8 cellular contexts compared by ENCODE assay signal in the genomic region with DNA sequence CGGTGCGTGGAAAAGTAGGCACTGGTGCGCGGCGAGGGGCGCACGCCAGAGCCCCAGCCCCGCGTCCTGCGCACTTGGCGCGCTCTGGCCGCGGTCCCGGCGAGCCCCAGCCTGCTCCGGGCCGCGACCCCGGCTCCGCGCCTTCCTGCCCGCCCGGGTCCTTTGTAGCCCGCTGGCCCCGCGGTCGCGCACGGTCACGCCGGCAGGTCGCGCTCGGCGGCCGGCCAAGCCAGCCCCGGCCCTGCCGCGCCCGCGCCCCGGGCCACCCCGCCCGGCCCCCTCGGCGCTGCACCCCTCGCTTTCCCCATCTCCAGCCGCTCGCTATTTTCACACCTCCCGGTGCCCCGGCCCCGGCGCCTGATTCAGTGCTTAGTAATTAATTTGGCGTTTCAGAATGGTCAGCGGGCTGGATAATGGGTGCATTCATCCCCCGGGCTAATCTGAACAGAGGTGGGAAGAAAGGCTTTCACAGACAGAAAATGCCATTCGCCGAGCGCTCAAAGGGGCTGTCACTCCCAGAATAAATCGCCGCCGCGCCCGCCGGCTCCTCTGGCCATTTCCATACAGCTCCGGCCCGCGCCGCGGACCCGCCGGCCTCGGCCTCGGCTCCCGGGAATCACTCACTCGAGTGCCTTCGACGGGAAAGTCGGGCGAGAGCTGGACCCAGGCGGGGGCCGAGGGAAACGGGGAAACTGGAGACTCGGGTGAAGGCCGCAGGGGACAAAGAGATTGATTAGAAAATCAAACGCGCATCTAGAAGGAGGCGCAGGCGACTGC. TPM values are rescaled to one million over a fixed set of nuclear protein-coding genes. Genes with fewer than 3 reads are reported as not detected.
DNase-seq lines count a peak whose midpoint lies in the region; ATAC-seq, FAIRE-seq and TF ChIP-seq lines count a peak whose summit lies in the region.

No MANE protein-coding gene starts in this region.

- H3K4me1 ChIP-seq in GM23248 (ENCODE audit: insufficient read depth) (no peaks in the 10 kb centered on the region), keratinocyte (ENCODE audit: control insufficient read depth, extremely low read depth, insufficient read depth, low read length) (no peaks in the 10 kb centered on the region)

- no peaks in the 10 kb centered on the region for H3K9me2 ChIP-seq in GM23248 (ENCODE audit: insufficient read depth)

- H4K20me1 ChIP-seq in GM23248 (ENCODE audit: insufficient read depth) (no peaks in the 10 kb centered on the region), keratinocyte (ENCODE audit: control insufficient read depth, extremely low read depth, insufficient read depth, low read length) (no peaks in the 10 kb centered on the region)

- H3K79me2 ChIP-seq in GM23248 (ENCODE audit: insufficient read depth): no peaks in the 10 kb centered on the region
- no peaks in the 10 kb centered on the region for H3K79me2 ChIP-seq in keratinocyte (ENCODE audit: control insufficient read depth, insufficient read depth, low read length)

- H3K36me3 ChIP-seq in GM23248 (ENCODE audit: low read depth) (no peaks in the 10 kb centered on the region), keratinocyte (ENCODE audit: control insufficient read depth in 2 of 2, extremely low read depth in 1 of 2, insufficient read depth in 2 of 2, low read length in 2 of 2) (no peaks in the 10 kb centered on the region)

- H3K4me2 ChIP-seq in GM23248 (ENCODE audit: unreplicated experiment) (peak overlapping the region; percentile 57), keratinocyte (ENCODE audit: control insufficient read depth, extremely low read depth, insufficient read depth, low read depth, low read length) (peak overlapping the region; percentile 37)

- no peaks in the 10 kb centered on the region for H3K9me1 ChIP-seq in keratinocyte (ENCODE audit: control insufficient read depth, extremely low read depth, insufficient read depth, low read length)

- POLR2A ChIA-PET in RWPE1 (lab: Yijun Ruan, JAX; ENCODE audit: low non-redundant PET): no interaction called here

- H3K36me3 Mint-ChIP-seq in activated naive CD8-positive, alpha-beta T cell treated with anti-CD3 and anti-CD28 coated beads, Interleukin-2, amount 50 U/mL, for 24 hours (ENCODE audit: low read depth): no peaks in the 10 kb centered on the region
- no peaks in the 10 kb centered on the region for H3K36me3 Mint-ChIP-seq in stimulated activated memory B cell treated with anti-CD40 and anti-IgM and Interleukin-4, amounts not matched to agents 10 μg/mL and 1 μg/mL and 100 μg/mL, for 72 hours

- H3K9me3 ChIP-seq in GM23248 (ENCODE audit: low read depth) (no peaks in the 10 kb centered on the region), keratinocyte (ENCODE audit: control insufficient read depth, low read depth, low read length) (no peaks in the 10 kb centered on the region)

- DNase-seq in GM23248 (peak; percentile 12), keratinocyte (ENCODE audit: low read depth, low spot score) (no peak), HTR-8/SVneo (ENCODE audit: insufficient read length, low spot score) (no peak), RWPE1 (ENCODE audit: low spot score) (no peak)
- DNase-seq in activated naive CD8-positive, alpha-beta T cell treated with anti-CD3 and anti-CD28 coated beads, Interleukin-2, amount 50 U/mL, for 24 hours: no peak

- H3K27ac ChIP-seq in GM23248 (no peak overlapping the region), keratinocyte (ENCODE audit: control insufficient read depth, insufficient read depth, low read length) (no peak overlapping the region), RWPE1 (no peak overlapping the region)

- H3K9me3 Mint-ChIP-seq in activated naive CD8-positive, alpha-beta T cell treated with anti-CD3 and anti-CD28 coated beads, Interleukin-2, amount 50 U/mL, for 24 hours: peaks cover 3% of the 10 kb centered on the region
- H3K9me3 Mint-ChIP-seq in stimulated activated memory B cell treated with anti-CD40 and anti-IgM and Interleukin-4, amounts not matched to agents 10 μg/mL and 1 μg/mL and 100 μg/mL, for 72 hours: no peaks in the 10 kb centered on the region

- peaks cover 12% of the 10 kb centered on the region for H3K4me1 Mint-ChIP-seq in activated naive CD8-positive, alpha-beta T cell treated with anti-CD3 and anti-CD28 coated beads, Interleukin-2, amount 50 U/mL, for 24 hours
- peaks cover 32% of the 10 kb centered on the region for H3K4me1 Mint-ChIP-seq in stimulated activated memory B cell treated with anti-CD40 and anti-IgM and Interleukin-4, amounts not matched to agents 10 μg/mL and 1 μg/mL and 100 μg/mL, for 72 hours

- H2AFZ ChIP-seq in GM23248 (peak overlapping the region; percentile 60), keratinocyte (ENCODE audit: control insufficient read depth, low read length) (no peak overlapping the region)

- dilution Hi-C loops in keratinocyte (cut with MboI; ENCODE audit: extremely low pct_ligation_motif_present, low sequenced_read_pairs): no loop called here

- no peak for TF ChIP-seq CTCF in keratinocyte (optimal IDR thresholded peaks at IDR 0.05 in 1 of 3, IDR thresholded peaks at IDR 0.05 in 1 of 3, conservative IDR thresholded peaks at IDR 0.05 in 1 of 3; ENCODE audit: extremely low read depth in 1 of 3, insufficient read depth in 2 of 3, low read length in 3 of 3)
- TF ChIP-seq CTCF in RWPE1 (conservative IDR thresholded peaks at IDR 0.05; ENCODE audit: low read depth): no peak

- ATAC-seq in activated naive CD8-positive, alpha-beta T cell treated with anti-CD3 and anti-CD28 coated beads, Interleukin-2, amount 50 U/mL, for 24 hours: no peak
- ATAC-seq in stimulated activated memory B cell treated with anti-CD40 and anti-IgM and Interleukin-4, amounts not matched to agents 10 μg/mL and 1 μg/mL and 100 μg/mL, for 72 hours: peak; percentile 28
- ATAC-seq in GM18858 (IDR thresholded peaks at IDR 0.05; ENCODE audit: unreplicated experiment) (no peak), HG03108 (IDR thresholded peaks at IDR 0.05; ENCODE audit: unreplicated experiment) (no peak)

- WGBS in GM23248 (ENCODE audit: low coverage in 1 of 2, low lambda C conversion rate in 2 of 2, missing lambda C conversion rate in 2 of 2), 2 experiments: 2% methylated on average over 68 to 73 of the region's 90 CpGs

- H3K27me3 Mint-ChIP-seq in activated naive CD8-positive, alpha-beta T cell treated with anti-CD3 and anti-CD28 coated beads, Interleukin-2, amount 50 U/mL, for 24 hours: peaks cover 68% of the 10 kb centered on the region
- H3K27me3 Mint-ChIP-seq in stimulated activated memory B cell treated with anti-CD40 and anti-IgM and Interleukin-4, amounts not matched to agents 10 μg/mL and 1 μg/mL and 100 μg/mL, for 72 hours: peaks cover 58% of the 10 kb centered on the region

- no peak overlapping the region for H3K27ac Mint-ChIP-seq in activated naive CD8-positive, alpha-beta T cell treated with anti-CD3 and anti-CD28 coated beads, Interleukin-2, amount 50 U/mL, for 24 hours
- no peak overlapping the region for H3K27ac Mint-ChIP-seq in stimulated activated memory B cell treated with anti-CD40 and anti-IgM and Interleukin-4, amounts not matched to agents 10 μg/mL and 1 μg/mL and 100 μg/mL, for 72 hours

- H3K27me3 ChIP-seq in GM23248 (replicated peaks; ENCODE audit: insufficient read depth) (peaks cover 47% of the 10 kb centered on the region), keratinocyte (ENCODE audit: control insufficient read depth, extremely low read depth, insufficient read depth, low read length) (peaks cover 47% of the 10 kb centered on the region)

- H3K4me3 ChIP-seq in GM23248: peak overlapping the region; percentile 59
- peak overlapping the region in 2 of 3 experiments; percentile 10 to 14 for H3K4me3 ChIP-seq in keratinocyte (ENCODE audit: control insufficient read depth in 2 of 3, extremely low read depth in 1 of 3, insufficient read depth in 2 of 3, low read depth in 1 of 3, low read length in 3 of 3)

- peak overlapping the region; percentile 36 for H3K4me3 Mint-ChIP-seq in activated naive CD8-positive, alpha-beta T cell treated with anti-CD3 and anti-CD28 coated beads, Interleukin-2, amount 50 U/mL, for 24 hours
- peak overlapping the region; percentile 69 for H3K4me3 Mint-ChIP-seq in stimulated activated memory B cell treated with anti-CD40 and anti-IgM and Interleukin-4, amounts not matched to agents 10 μg/mL and 1 μg/mL and 100 μg/mL, for 72 hours

- H3K9ac ChIP-seq in GM23248 (no peak overlapping the region), keratinocyte (ENCODE audit: control insufficient read depth, extremely low read depth, insufficient read depth, low read length) (no peak overlapping the region)

- no peaks in the 10 kb centered on the region for H3F3A ChIP-seq in GM23248 (ENCODE audit: insufficient read depth)

- CTCF ChIA-PET in RWPE1 (lab: Yijun Ruan, JAX): interaction anchor here (0.7 kb wide), 2 partner anchors 8 to 604 kb away, joined by 3 to 4 read pairs; no protein-coding TSS in a partner anchor

- in situ Hi-C loops in GM23248 (cut with MboI): no loop called here

- FAIRE-seq in keratinocyte (lab: Jason Lieb, UNC) (no peak), HTR-8/SVneo (lab: Jason Lieb, UNC) (no peak)

RNA-seq across cellular contexts. Expression of gene NTN1, which starts 17.8 kb away (rescaled TPM):
- 0.11 TPM in 1 of 2 replicates, not detected in the other for total RNA-seq in GM23248 (2014; rRNA removed; shearing (Covaris generic))
- polyA plus RNA-seq in GM23248 (2016; fragmentation: Nextera tagmentation; extraction: Ambion mirVana) (0.06 and 0.21 TPM in 2 replicates), keratinocyte (0.10 to 0.29 TPM (median 0.28 TPM) in 3 replicates)
- not detected for polyA plus RNA-seq in keratinocyte (2011; ENCODE audit: low read depth)
- 0.07 and 0.10 TPM in 2 replicates for polyA plus RNA-seq in keratinocyte (2011; cell fraction: cytosol; rRNA removed)
- 0.47 and 0.53 TPM in 2 replicates for polyA plus RNA-seq in keratinocyte (2011; cell fraction: nucleus; rRNA removed)
- polyA plus RNA-seq in keratinocyte (2012; ENCODE audit: low replicate concordance): 0.16 and 0.36 TPM in 2 replicates
- polyA minus RNA-seq in keratinocyte: 0.03 to 0.36 TPM (median 0.13 TPM) in 3 replicates
- not detected for polyA minus RNA-seq in keratinocyte (2011; cell fraction: cytosol; rRNA and poly(A)+ RNA removed)
- polyA minus RNA-seq in keratinocyte (2011; cell fraction: nucleus; rRNA and poly(A)+ RNA removed): 0.63 and 1.0 TPM in 2 replicates

RNA-seq across cellular contexts. Expression of gene PIK3R5, which starts 38.0 kb away (rescaled TPM):
- total RNA-seq in GM23248 (2014; rRNA removed; shearing (Covaris generic)): 0.11 TPM in 1 of 2 replicates, not detected in the other
- polyA plus RNA-seq in GM23248 (2016; fragmentation: Nextera tagmentation; extraction: Ambion mirVana) (not detected in 2 replicates), keratinocyte (0.03 to 0.04 TPM in 2 of 3 replicates, not detected in the other)
- polyA plus RNA-seq in keratinocyte (2011; ENCODE audit: low read depth): not detected
- 0.02 and 0.10 TPM in 2 replicates for polyA plus RNA-seq in keratinocyte (2011; cell fraction: cytosol; rRNA removed)
- 0.09 and 0.12 TPM in 2 replicates for polyA plus RNA-seq in keratinocyte (2011; cell fraction: nucleus; rRNA removed)
- not detected in 2 replicates for polyA plus RNA-seq in keratinocyte (2012; ENCODE audit: low replicate concordance)
- polyA minus RNA-seq in keratinocyte: 0.13 to 0.20 TPM in 2 of 3 replicates, not detected in the other
- polyA minus RNA-seq in keratinocyte (2011; cell fraction: cytosol; rRNA and poly(A)+ RNA removed): not detected
- polyA minus RNA-seq in keratinocyte (2011; cell fraction: nucleus; rRNA and poly(A)+ RNA removed): not detected in 2 replicates
